In the genomic region with DNA sequence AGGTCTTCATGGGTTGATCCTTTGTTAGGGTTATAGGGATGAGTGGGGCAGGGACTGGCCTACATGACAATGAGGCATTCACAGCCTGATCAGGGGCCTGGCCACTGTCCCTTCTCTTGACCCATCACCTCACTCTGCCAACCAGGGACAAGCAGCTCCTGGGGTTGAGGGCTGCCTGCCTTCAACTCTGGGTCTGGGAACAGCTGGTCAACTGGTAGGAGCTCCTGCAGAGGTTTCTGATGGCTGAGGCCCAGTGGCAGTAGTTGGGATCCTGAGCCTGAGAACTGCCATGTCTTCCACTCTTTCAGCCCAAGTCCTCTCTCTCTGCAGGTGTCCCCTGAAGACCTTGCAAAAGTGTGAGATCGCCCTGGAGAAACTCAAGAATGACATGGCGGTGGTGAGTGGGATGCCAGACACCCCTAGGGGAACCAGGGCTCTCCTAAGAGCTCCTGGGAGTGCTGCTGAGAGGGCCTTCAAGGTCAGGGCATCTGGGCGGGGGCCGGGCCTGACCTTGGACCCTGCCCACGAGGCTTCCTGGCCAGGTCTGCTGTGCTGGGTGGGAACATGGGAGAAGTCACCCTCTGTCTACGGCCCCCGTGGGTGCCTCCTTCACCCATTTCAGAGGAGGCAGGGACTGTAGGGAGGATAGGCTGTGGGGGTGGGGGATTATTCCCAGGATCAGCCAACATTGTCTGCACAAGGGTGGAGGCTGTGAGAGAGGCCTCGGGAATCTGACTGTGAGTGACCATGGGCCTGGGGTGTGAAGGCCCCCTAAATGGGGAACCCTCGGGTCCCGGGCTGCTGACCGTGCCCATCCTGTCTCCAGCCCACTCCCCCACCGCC, we compare ENCODE assay signal across 21 cellular contexts.
DNase-seq lines count a peak whose midpoint lies in the region; ATAC-seq, FAIRE-seq and TF ChIP-seq lines count a peak whose summit lies in the region.
"Had no signal": no experiment of that assay in that cellular context is flagged by ENCODE, and none has a peak within 500 bp of the region (broad histone marks: within the 10 kb centered on the region; RNA-seq: fewer than 3 reads in every experiment).

No MANE protein-coding gene starts in this region.

- H3K4me3 ChIP-seq in RWPE2 (ENCODE audit: severe bottlenecking) (no peak overlapping the region), kidney (ENCODE audit: low read length in 2 of 2) (no peak overlapping the region)
- H3K4me3 ChIP-seq: A549, PC-9 had no signal

- H3K27me3 Mint-ChIP-seq in activated T-cell treated with anti-CD3 and anti-CD28 coated beads, Interleukin-2, amount 50 U/mL, for 72 hours (ENCODE audit: low read depth): no peaks in the 10 kb centered on the region
- no peaks in the 10 kb centered on the region for H3K27me3 Mint-ChIP-seq in CD4-positive, alpha-beta T cell

- peaks cover 0 to 2% of the 10 kb centered on the region in 2 donors for H3K36me3 Mint-ChIP-seq in activated T-cell treated with anti-CD3 and anti-CD28 coated beads, Interleukin-2, amount 50 U/mL, for 72 hours (ENCODE audit: insufficient read depth in 2 of 2)
- H3K36me3 Mint-ChIP-seq in CD4-positive, alpha-beta T cell (ENCODE audit: low read depth): peaks cover 77% of the 10 kb centered on the region

- no peak for TF ChIP-seq CTCF in CD4-positive, alpha-beta T cell (IDR thresholded peaks at IDR 0.05)
- TF ChIP-seq CTCF in RWPE2 (IDR thresholded peaks at IDR 0.05; ENCODE audit: poor library complexity, severe bottlenecking) (no peak), kidney (IDR thresholded peaks at IDR 0.05; ENCODE audit: borderline replicate concordance, extremely low read depth, insufficient read depth) (no peak)

- peak; percentile 15 for DNase-seq in activated T-cell treated with anti-CD3 and anti-CD28 coated beads, Interleukin-2, amount 50 U/mL, for 1 hour
- DNase-seq in activated T-cell treated with anti-CD3 and anti-CD28 coated beads, Interleukin-2, amount 50 U/mL, for 72 hours: no peak
- DNase-seq in CD4-positive, alpha-beta T cell: no peak
- peak; percentile 29 for DNase-seq in RWPE2 (ENCODE audit: low spot score)
- peak; percentile 60 for DNase-seq in kidney
- no peak for DNase-seq in erythroblast (lab: John Stamatoyannopoulos, UW)
- no peak for DNase-seq in HT-29 (ENCODE audit: low spot score)
- DNase-seq: Calu3, DMS79 treated with DMSO at 0.1 percent for 48 hours, GOT3, NCI-H1105, NCI-H187, NCI-H748 treated with DMSO at 0.1 percent for 48 hours, PC-9 had no signal

- TF ChIP-seq POLR2A in erythroblast (IDR thresholded peaks at IDR 0.05; ENCODE audit: low read length): no peak

- no peaks in the 10 kb centered on the region for H3K9me3 Mint-ChIP-seq in activated T-cell treated with anti-CD3 and anti-CD28 coated beads, Interleukin-2, amount 50 U/mL, for 72 hours
- no peaks in the 10 kb centered on the region for H3K9me3 Mint-ChIP-seq in CD4-positive, alpha-beta T cell
- H3K9me3 Mint-ChIP-seq: CD14-positive monocyte had no signal

- H3K9me3 ChIP-seq in CD4-positive, alpha-beta T cell (ENCODE audit: control insufficient read depth, low read length): no peaks in the 10 kb centered on the region
- H3K9me3 ChIP-seq in RWPE2 (ENCODE audit: severe bottlenecking) (no peaks in the 10 kb centered on the region), kidney (ENCODE audit: control insufficient read depth in 1 of 2, low read length in 2 of 2) (no peaks in the 10 kb centered on the region)
- H3K9me3 ChIP-seq: A549 had no signal

- no peak overlapping the region for H3K4me3 Mint-ChIP-seq in activated T-cell treated with anti-CD3 and anti-CD28 coated beads, Interleukin-2, amount 50 U/mL, for 72 hours
- no peak overlapping the region for H3K4me3 Mint-ChIP-seq in CD4-positive, alpha-beta T cell
- H3K4me3 Mint-ChIP-seq: CD14-positive monocyte had no signal

- no peaks in the 10 kb centered on the region for H3K27me3 ChIP-seq in CD4-positive, alpha-beta T cell (ENCODE audit: control insufficient read depth, insufficient read depth, low read length)
- no peaks in the 10 kb centered on the region for H3K27me3 ChIP-seq in RWPE2 (ENCODE audit: insufficient read depth, poor library complexity, severe bottlenecking)

- H3K4me1 ChIP-seq in RWPE2 (ENCODE audit: insufficient read depth, poor library complexity, severe bottlenecking): peaks cover 4% of the 10 kb centered on the region
- H3K4me1 ChIP-seq in kidney (ENCODE audit: control insufficient read depth in 1 of 2, insufficient read depth in 1 of 2, low read depth in 1 of 2, low read length in 2 of 2): no peaks in the 10 kb centered on the region
- H3K4me1 ChIP-seq: A549 had no signal

- POLR2A ChIA-PET in CD4-positive, alpha-beta T cell (lab: Charles Lee): no interaction called here

- no peak overlapping the region for H3K27ac ChIP-seq in CD4-positive, alpha-beta T cell (ENCODE audit: low read depth, low read length)
- H3K27ac ChIP-seq in RWPE2 (ENCODE audit: poor library complexity, severe bottlenecking): no peak overlapping the region
- no peak overlapping the region for H3K27ac ChIP-seq in kidney (ENCODE audit: low read depth in 2 of 2, low read length in 2 of 2)
- H3K27ac ChIP-seq: PC-9 had no signal

- H3K27ac Mint-ChIP-seq in activated T-cell treated with anti-CD3 and anti-CD28 coated beads, Interleukin-2, amount 50 U/mL, for 72 hours: no peak overlapping the region
- peak overlapping the region; percentile 20 for H3K27ac Mint-ChIP-seq in CD4-positive, alpha-beta T cell

- intact Hi-C loops in CD4-positive, alpha-beta T cell (cut with DNase I, micrococcal nuclease): no loop called here
- intact Hi-C loops in kidney (cut with DNase I): no loop called here

- ATAC-seq in activated T-cell treated with anti-CD3 and anti-CD28 coated beads, Interleukin-2, amount 50 U/mL, for 72 hours (replicated peaks in 1 of 2): no peak
- no peak for ATAC-seq in CD4-positive, alpha-beta T cell (ENCODE audit: poor library complexity)
- ATAC-seq in RWPE2 (ENCODE audit: low read depth): no peak
- no peak for ATAC-seq in HG03280 (IDR thresholded peaks at IDR 0.05; ENCODE audit: unreplicated experiment)
- ATAC-seq: Right ventricle myocardium inferior had no signal

- H3K9ac ChIP-seq in kidney (ENCODE audit: low read length in 2 of 2): no peak overlapping the region

- peaks cover 69% of the 10 kb centered on the region for H3K36me3 ChIP-seq in RWPE2 (ENCODE audit: low read depth)
- H3K36me3 ChIP-seq in kidney (ENCODE audit: control insufficient read depth in 1 of 2, insufficient read depth in 2 of 2, low read length in 2 of 2): peaks cover 30 to 38% of the 10 kb centered on the region in 2 donors

- CTCF ChIA-PET in CD4-positive, alpha-beta T cell (lab: Charles Lee): no interaction called here

- no peaks in the 10 kb centered on the region for H3K4me1 Mint-ChIP-seq in activated T-cell treated with anti-CD3 and anti-CD28 coated beads, Interleukin-2, amount 50 U/mL, for 72 hours (ENCODE audit: low read depth)
- H3K4me1 Mint-ChIP-seq in CD4-positive, alpha-beta T cell (ENCODE audit: low read depth): peaks cover 25% of the 10 kb centered on the region
- H3K4me1 Mint-ChIP-seq: CD14-positive monocyte had no signal

- FAIRE-seq in kidney (lab: Jason Lieb, UNC): no peak
- FAIRE-seq: A549, G401.6, GM12892, HepG2 had no signal

Comparison
In these comparisons a context has a peak if more than half of its experiments do, and no peak if none do; other contexts are left out.
1. DNase-seq: peak in activated T-cell treated with anti-CD3 and anti-CD28 coated beads, Interleukin-2, amount 50 U/mL, for 1 hour (single experiment), RWPE2 (single experiment) and kidney (single experiment); none in activated T-cell treated with anti-CD3 and anti-CD28 coated beads, Interleukin-2, amount 50 U/mL, for 72 hours (0 of 2), CD4-positive, alpha-beta T cell (0 of 10), erythroblast (0 of 2) and HT-29 (single experiment).